In the genomic region with DNA sequence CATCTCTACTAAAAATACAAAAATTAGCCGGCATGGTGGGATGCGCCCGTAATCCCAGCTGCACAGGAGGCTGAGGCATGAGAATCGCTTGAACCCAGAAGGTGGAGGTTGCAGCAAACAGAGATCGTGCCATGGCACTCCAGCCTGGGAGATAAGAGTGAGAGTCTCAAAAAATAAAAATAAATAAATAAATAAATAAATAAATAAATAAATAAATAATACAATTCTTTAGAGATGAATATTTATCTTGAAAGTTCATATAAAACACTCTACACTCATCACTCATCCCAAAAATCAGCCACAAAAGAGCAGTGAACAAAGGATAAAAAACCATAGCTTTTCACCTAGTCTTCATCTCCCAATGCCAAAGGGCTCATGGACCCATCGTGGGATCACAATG, we compare ENCODE assay signal across 8 cellular contexts.
"Had no signal": no experiment of that assay in that cellular context is flagged by ENCODE, and none has a peak within 500 bp of the region (broad histone marks: within the 10 kb centered on the region; RNA-seq: fewer than 3 reads in every experiment).

No MANE protein-coding gene starts in this region.

- H3K27ac ChIP-seq: HL-60, KMS-11 had no signal

- H3K4me3 ChIP-seq: K562 had no signal

- H3K4me2 ChIP-seq: KMS-11 had no signal

- ATAC-seq: HepG2, K562 had no signal

- FAIRE-seq: HepG2, HTR-8/SVneo, K562 had no signal

- DNase-seq: IMR-90, KBM-7, KG1 had no signal
